ENCODE assay signal across 18 cellular contexts in the genomic region with DNA sequence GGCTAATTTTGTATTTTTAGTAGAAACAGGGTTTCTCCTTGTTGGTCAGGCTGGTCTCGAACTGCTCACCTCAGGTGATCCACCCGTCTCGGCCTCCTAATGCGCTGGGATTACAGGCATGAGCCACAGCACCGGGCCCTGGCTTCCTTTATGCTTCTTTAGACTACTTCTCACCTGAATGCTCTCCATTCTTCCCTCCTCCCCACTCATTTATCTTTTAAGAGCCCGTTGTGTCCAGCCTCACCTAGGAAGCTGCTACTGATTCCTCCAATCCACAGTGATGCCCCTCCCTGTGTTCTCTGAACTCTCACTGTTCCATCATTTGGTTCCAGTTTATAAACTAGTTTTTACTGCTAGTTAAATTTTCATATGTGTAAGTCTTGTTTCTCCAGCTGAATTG. TPM values are rescaled to one million over a fixed set of nuclear protein-coding genes. Genes with fewer than 3 reads are reported as not detected.
DNase-seq lines count a peak whose midpoint lies in the region; ATAC-seq, FAIRE-seq and TF ChIP-seq lines count a peak whose summit lies in the region.
"Had no signal": no experiment of that assay in that cellular context is flagged by ENCODE, and none has a peak within 500 bp of the region (broad histone marks: within the 10 kb centered on the region; RNA-seq: fewer than 3 reads in every experiment).

No MANE protein-coding gene starts in this region.

- POLR2A ChIA-PET in PC-3 (lab: Charles Lee; ENCODE audit: unreplicated experiment), result interaction anchor here (0.6 kb wide), 1 partner anchor 28 kb away, joined by 4 read pairs; no protein-coding TSS in a partner anchor

- BruUV-seq in PC-3 (replicated peaks; lab: Mats Ljungman, UMichigan), result no TSS peak

- no peak overlapping the region for H3K4me3 ChIP-seq in OCI-LY1 (ENCODE audit: low read depth, low read length, poor library complexity, severe bottlenecking)
- no peak overlapping the region for H3K4me3 ChIP-seq in PC-3 (ENCODE audit: low read length)
- H3K4me3 ChIP-seq in mucosa of descending colon, result no peak overlapping the region
- no peak overlapping the region for H3K4me3 ChIP-seq in small intestine (ENCODE audit: low read depth in 1 of 2, low read length in 2 of 2)
- no peak overlapping the region for H3K4me3 ChIP-seq in BE2C (ENCODE audit: low read depth, low read length)
- H3K4me3 ChIP-seq: A549, BLaER1, GM12878 had no signal

- CTCF ChIA-PET in PC-3 (lab: Charles Lee), result no interaction called here

- H3K9me3 ChIP-seq in OCI-LY1 (ENCODE audit: low read length) (no peaks in the 10 kb centered on the region), PC-3 (ENCODE audit: low read length) (no peaks in the 10 kb centered on the region), mucosa of descending colon (no peaks in the 10 kb centered on the region), small intestine (ENCODE audit: control insufficient read depth, low read depth) (no peaks in the 10 kb centered on the region), BE2C (no peaks in the 10 kb centered on the region)
- H3K9me3 ChIP-seq: A549, BLaER1 had no signal

- ATAC-seq in PC-3 (peak; percentile 79), mucosa of descending colon (peak; percentile 98)
- ATAC-seq: A549, GM12878 had no signal

- DNase-seq in PC-3, result no peak
- DNase-seq in mucosa of descending colon, result peak in 2 of 3 donors; percentile 61 to 63
- DNase-seq in small intestine, result peak; percentile 15
- no peak for DNase-seq in DMS153 (lab: John Stamatoyannopoulos, UW)
- DNase-seq in NCI-H1694 treated with DMSO at 0.1 percent for 48 hours (lab: John Stamatoyannopoulos, UW), result no peak
- no peak for DNase-seq in BE2C
- no peak for DNase-seq in caudate nucleus (lab: John Stamatoyannopoulos, UW)
- DNase-seq: AML-193; CD4-positive, alpha-beta memory T cell; DMS79 treated with DMSO at 0.1 percent for 48 hours; GOT3; H9; IMR-90 had no signal

- H3F3A ChIP-seq in OCI-LY1 (ENCODE audit: insufficient read depth, low read length) (no peaks in the 10 kb centered on the region; the same call in 1 of the 2 replicates), PC-3 (ENCODE audit: low read length, unreplicated experiment) (no peaks in the 10 kb centered on the region)

- no peak for FAIRE-seq in small intestine (lab: Jason Lieb, UNC)
- FAIRE-seq: A549, GM12878, HTR-8/SVneo had no signal

- no peak overlapping the region for H3K4me2 ChIP-seq in OCI-LY1 (ENCODE audit: low read length)
- no peak overlapping the region for H3K4me2 ChIP-seq in PC-3 (ENCODE audit: low read length)
- H3K4me2 ChIP-seq: A549, BLaER1 had no signal

- H3K9ac ChIP-seq in OCI-LY1 (ENCODE audit: low read length), result no peak overlapping the region
- H3K9ac ChIP-seq in PC-3 (ENCODE audit: low read length), result no peak overlapping the region
- H3K9ac ChIP-seq: BLaER1 had no signal

- H3K27ac ChIP-seq in OCI-LY1 (ENCODE audit: low read depth, low read length, poor library complexity, severe bottlenecking), result peak overlapping the region; percentile 58
- no peak overlapping the region for H3K27ac ChIP-seq in PC-3 (ENCODE audit: low read length)
- no peak overlapping the region for H3K27ac ChIP-seq in small intestine (ENCODE audit: low read depth in 1 of 2, low read length in 1 of 2)
- H3K27ac ChIP-seq in caudate nucleus (ENCODE audit: low read depth, low read length), result no peak overlapping the region
- H3K27ac ChIP-seq: A549, BLaER1 had no signal

- no peaks in the 10 kb centered on the region for H4K20me1 ChIP-seq in OCI-LY1 (ENCODE audit: insufficient read depth, low read length)
- no peaks in the 10 kb centered on the region for H4K20me1 ChIP-seq in PC-3 (ENCODE audit: low read length)
- H4K20me1 ChIP-seq: BLaER1 had no signal

- 73 to 87% (median 75%) methylated on average over 6 of the region's 6 CpGs for WGBS in small intestine, 3 donors

- intact Hi-C loops in PC-3 (cut with micrococcal nuclease), result loop anchor here (1.0 to 10.0 kb wide), 2 partner anchors 62 to 298 kb away; no protein-coding TSS in a partner anchor
- intact Hi-C loops in mucosa of descending colon (cut with DNase I, micrococcal nuclease), result no loop called here

- H2AFZ ChIP-seq in OCI-LY1 (ENCODE audit: low read length) (no peak overlapping the region), PC-3 (ENCODE audit: low read length) (no peak overlapping the region)

- H3K79me2 ChIP-seq in OCI-LY1 (ENCODE audit: insufficient read depth, low read length), result no peaks in the 10 kb centered on the region
- no peaks in the 10 kb centered on the region for H3K79me2 ChIP-seq in PC-3 (ENCODE audit: low read length)

- H3K27me3 ChIP-seq in OCI-LY1 (ENCODE audit: insufficient read depth, low read length) (no peaks in the 10 kb centered on the region), PC-3 (ENCODE audit: low read length) (no peaks in the 10 kb centered on the region), small intestine (ENCODE audit: control insufficient read depth in 2 of 2, insufficient read depth in 2 of 2, low read length in 2 of 2) (no peaks in the 10 kb centered on the region), BE2C (no peaks in the 10 kb centered on the region)
- H3K27me3 ChIP-seq: BLaER1 had no signal

- peaks cover 36% of the 10 kb centered on the region for H3K4me1 ChIP-seq in OCI-LY1 (ENCODE audit: insufficient read depth, low read length, severe bottlenecking)
- H3K4me1 ChIP-seq in PC-3 (ENCODE audit: insufficient read depth, low read length), result no peaks in the 10 kb centered on the region
- H3K4me1 ChIP-seq in mucosa of descending colon (ENCODE audit: low read depth), result no peaks in the 10 kb centered on the region
- no peaks in the 10 kb centered on the region for H3K4me1 ChIP-seq in small intestine (ENCODE audit: control insufficient read depth in 2 of 2, insufficient read depth in 1 of 2, low read depth in 1 of 2, low read length in 1 of 2)
- H3K4me1 ChIP-seq in BE2C, result no peaks in the 10 kb centered on the region

- H3K9me2 ChIP-seq in OCI-LY1 (ENCODE audit: low read depth, low read length) (no peaks in the 10 kb centered on the region), PC-3 (replicated peaks; ENCODE audit: low read length) (no peaks in the 10 kb centered on the region)

- no peak for TF ChIP-seq CTCF in OCI-LY1 (IDR thresholded peaks at IDR 0.05; ENCODE audit: low read length)
- TF ChIP-seq CTCF in PC-3 (conservative IDR thresholded peaks at IDR 0.05; ENCODE audit: low read depth, low read length), result no peak
- TF ChIP-seq CTCF in mucosa of descending colon (IDR thresholded peaks at IDR 0.05), result no peak
- TF ChIP-seq CTCF in BE2C (IDR thresholded peaks at IDR 0.05; ENCODE audit: low read depth, low read length), result no peak

- H3K36me3 ChIP-seq in OCI-LY1 (ENCODE audit: insufficient read depth, low read length) (no peaks in the 10 kb centered on the region), PC-3 (ENCODE audit: low read depth, low read length) (no peaks in the 10 kb centered on the region), mucosa of descending colon (ENCODE audit: low read depth) (no peaks in the 10 kb centered on the region), small intestine (ENCODE audit: control insufficient read depth in 2 of 2, insufficient read depth in 2 of 2, low read length in 2 of 2) (no peaks in the 10 kb centered on the region), BE2C (no peaks in the 10 kb centered on the region)
- H3K36me3 ChIP-seq: BLaER1 had no signal

RNA-seq across cellular contexts. Expression of a gene that starts 44.9 kb away (rescaled TPM):
- total RNA-seq in PC-3 (2014; rRNA removed), result 0.36 and 0.40 TPM in 2 replicates
- 10 to 100 TPM; 32.7 to 75.3 (median 47.9) TPM for total RNA-seq in mucosa of descending colon
- 10 to 100 TPM; 14.1 to 21.5 (median 16.1) TPM for polyA plus RNA-seq in small intestine
- not detected for polyA plus RNA-seq in BE2C (2012; ENCODE audit: insufficient read depth, insufficient read length, low read depth)
- total RNA-seq: CD4-positive, alpha-beta memory T cell had no signal
- polyA plus RNA-seq: CD4-positive, alpha-beta memory T cell had no signal

Comparison
In these comparisons a context has a peak if more than half of its experiments do, and no peak if none do; other contexts are left out.
1. DNase-seq: peak in mucosa of descending colon (2 of 3) and small intestine (single experiment); none in PC-3 (single experiment), DMS153 (single experiment), NCI-H1694 treated with DMSO at 0.1 percent for 48 hours (single experiment), BE2C (single experiment) and caudate nucleus (0 of 61).
2. RNA of a gene that starts 44.9 kb away (total RNA-seq): 32.7 to 75.3 TPM in mucosa of descending colon; 0.36 to 0.40 TPM in PC-3; every median in the first group is over 10 times any median in the second.